ENCODE assay signal across 13 cellular contexts in the genomic region with DNA sequence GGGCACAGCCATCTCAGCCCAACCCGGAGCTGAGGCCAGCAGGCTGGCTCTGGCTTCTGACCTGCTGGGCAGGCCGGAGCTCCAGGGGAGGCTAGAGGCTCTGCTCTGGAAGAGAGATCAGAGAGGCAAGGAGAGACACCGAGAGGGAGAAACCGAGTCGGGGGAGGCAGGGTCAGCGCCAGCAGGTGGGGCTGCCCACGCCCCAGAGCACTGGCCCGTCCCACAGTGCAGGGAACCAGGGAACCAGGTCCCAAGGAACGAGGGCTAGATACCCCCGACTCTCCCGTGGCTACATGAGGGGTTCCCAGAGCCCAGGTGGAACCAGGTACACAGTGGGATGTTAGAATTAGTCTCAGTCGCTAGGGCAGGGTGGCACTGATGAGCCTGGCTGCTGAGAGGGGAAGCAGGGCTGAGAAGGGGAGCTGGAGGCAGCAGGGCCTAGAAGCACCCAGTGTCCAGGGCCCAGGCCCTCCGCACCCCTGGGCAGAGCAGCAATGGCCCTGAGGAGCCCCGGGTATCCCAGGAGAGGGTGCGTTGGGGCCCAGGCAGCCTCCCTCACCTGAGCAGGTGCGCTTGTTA. TPM values are rescaled to one million over a fixed set of nuclear protein-coding genes. Genes with fewer than 3 reads are reported as not detected.
"Had no signal": no experiment of that assay in that cellular context is flagged by ENCODE, and none has a peak within 500 bp of the region (broad histone marks: within the 10 kb centered on the region; RNA-seq: fewer than 3 reads in every experiment).

No MANE protein-coding gene starts in this region.

- DNase-seq: activated CD4-positive, alpha-beta T cell treated with anti-CD3 and anti-CD28 coated beads for 4 hours; activated T-cell treated with anti-CD3 and anti-CD28 coated beads for 4 hours; brain microvascular endothelial cell; effector memory CD4-positive, alpha-beta T cell; kidney glomerular epithelial cell; naive B cell; stimulated activated CD4-positive, alpha-beta T cell treated with anti-CD3 and anti-CD28 coated beads, Interleukin-4, amount 100 ng/mL, for 1 hour; thyroid gland had no signal

- H3K27ac ChIP-seq: brain microvascular endothelial cell, epithelial cell of prostate, thyroid gland, vagina had no signal

- H3K36me3 ChIP-seq: brain microvascular endothelial cell, thyroid gland, vagina had no signal

- H3K27me3 Mint-ChIP-seq: naive B cell, progenitor cell of endocrine pancreas had no signal

- H3K4me3 Mint-ChIP-seq: naive B cell had no signal

- H3K4me1 Mint-ChIP-seq: naive B cell had no signal

- H3K4me1 ChIP-seq: thyroid gland, vagina had no signal

- H3K9me3 Mint-ChIP-seq: activated naive CD4-positive, alpha-beta T cell treated with anti-CD3 and anti-CD28 coated beads, Interleukin-2, amount 50 U/mL, for 72 hours; naive B cell had no signal

- H3K4me3 ChIP-seq: lung, thyroid gland, vagina had no signal

- H3K9me3 ChIP-seq: thyroid gland, vagina had no signal

- H3K27ac Mint-ChIP-seq: activated naive CD4-positive, alpha-beta T cell treated with anti-CD3 and anti-CD28 coated beads, Interleukin-2, amount 50 U/mL, for 72 hours; naive B cell; progenitor cell of endocrine pancreas had no signal

- H3K27me3 ChIP-seq: brain microvascular endothelial cell, thyroid gland, vagina had no signal

RNA-seq across cellular contexts. Expression of a gene that starts 2.1 kb away (rescaled TPM):
- total RNA-seq: lung, progenitor cell of endocrine pancreas, thyroid gland, vagina had no signal
